In genomic region chr19:15536350-15536749, GRCh38 we compare ENCODE assay signal across 28 cellular contexts. TPM values are rescaled to one million over a fixed set of nuclear protein-coding genes. Genes with fewer than 3 reads are reported as not detected.
DNase-seq lines count a peak whose midpoint lies in the region; ATAC-seq, FAIRE-seq and TF ChIP-seq lines count a peak whose summit lies in the region.
"Had no signal": no experiment of that assay in that cellular context is flagged by ENCODE, and none has a peak within 500 bp of the region (broad histone marks: within the 10 kb centered on the region; RNA-seq: fewer than 3 reads in every experiment).

No MANE protein-coding gene starts in this region.

- H3K36me3 ChIP-seq in HEK293 (ENCODE audit: control insufficient read depth in 2 of 2, insufficient read depth in 1 of 2, low read length in 2 of 2) (no peaks in the 10 kb centered on the region), bronchial epithelial cell (ENCODE audit: control insufficient read depth, insufficient read depth, low read length) (no peaks in the 10 kb centered on the region)
- H3K36me3 ChIP-seq: BE2C, BLaER1 had no signal

- no peaks in the 10 kb centered on the region for H3K9me3 ChIP-seq in HEK293 (ENCODE audit: control insufficient read depth, insufficient read depth, low read depth, low read length)
- H3K9me3 ChIP-seq: BE2C had no signal

- CTCF ChIA-PET in HEK293 (lab: Yijun Ruan, JAX), result no interaction called here

- no peaks in the 10 kb centered on the region for H3K4me1 ChIP-seq in HEK293 (ENCODE audit: control insufficient read depth, insufficient read depth, low read length)
- H3K4me1 ChIP-seq: BE2C, BLaER1 had no signal

- no peaks in the 10 kb centered on the region for H3K27me3 Mint-ChIP-seq in stimulated activated naive CD8-positive, alpha-beta T cell treated with anti-CD3 and anti-CD28 coated beads, Interleukin-15, Interleukin-2, amounts not matched to agents 100 ng/mL and 50 ng/mL, for 24 hours

- ATAC-seq in stimulated activated naive CD8-positive, alpha-beta T cell treated with anti-CD3 and anti-CD28 coated beads, Interleukin-15, Interleukin-2, amounts not matched to agents 100 U/mL and 50 U/mL, for 24 hours, result no peak
- ATAC-seq in stimulated activated effector memory CD8-positive, alpha-beta T cell treated with anti-CD3 and anti-CD28 coated beads, Interleukin-12 subunit alpha, Interleukin-12 subunit beta, amount 100 ng/mL, for 72 hours, result no peak
- ATAC-seq in HG03095 (IDR thresholded peaks at IDR 0.05; ENCODE audit: unreplicated experiment), result no peak
- ATAC-seq in HG02970 (IDR thresholded peaks at IDR 0.05; ENCODE audit: low FRiP score, unreplicated experiment), result no peak
- ATAC-seq: GM12878 had no signal

- H3K36me3 Mint-ChIP-seq in stimulated activated naive CD8-positive, alpha-beta T cell treated with anti-CD3 and anti-CD28 coated beads, Interleukin-15, Interleukin-2, amounts not matched to agents 100 ng/mL and 50 ng/mL, for 24 hours (ENCODE audit: low read depth), result no peaks in the 10 kb centered on the region
- H3K36me3 Mint-ChIP-seq in stimulated activated effector memory CD8-positive, alpha-beta T cell treated with anti-CD3 and anti-CD28 coated beads, Interleukin-12 subunit alpha, Interleukin-12 subunit beta, amount 100 ng/mL, for 72 hours, result peaks cover 7% of the 10 kb centered on the region
- H3K36me3 Mint-ChIP-seq: CD14-positive monocyte had no signal

- peak; percentile 87 for FAIRE-seq in bronchial epithelial cell (lab: Jason Lieb, UNC)
- FAIRE-seq: A204.1, G401.6, GM12878, GM12892, GM18507 had no signal

- peak overlapping the region; percentile 46 for H3K27ac Mint-ChIP-seq in stimulated activated naive CD8-positive, alpha-beta T cell treated with anti-CD3 and anti-CD28 coated beads, Interleukin-15, Interleukin-2, amounts not matched to agents 100 ng/mL and 50 ng/mL, for 24 hours
- H3K27ac Mint-ChIP-seq in stimulated activated effector memory CD8-positive, alpha-beta T cell treated with anti-CD3 and anti-CD28 coated beads, Interleukin-12 subunit alpha, Interleukin-12 subunit beta, amount 100 ng/mL, for 72 hours, result peak overlapping the region; percentile 11
- H3K27ac Mint-ChIP-seq: CD4-positive, CD25-positive, alpha-beta regulatory T cell had no signal

- H3K4me1 Mint-ChIP-seq in stimulated activated naive CD8-positive, alpha-beta T cell treated with anti-CD3 and anti-CD28 coated beads, Interleukin-15, Interleukin-2, amounts not matched to agents 100 ng/mL and 50 ng/mL, for 24 hours (ENCODE audit: low read depth), result peaks cover 49% of the 10 kb centered on the region
- peaks cover 40% of the 10 kb centered on the region for H3K4me1 Mint-ChIP-seq in stimulated activated effector memory CD8-positive, alpha-beta T cell treated with anti-CD3 and anti-CD28 coated beads, Interleukin-12 subunit alpha, Interleukin-12 subunit beta, amount 100 ng/mL, for 72 hours

- no peaks in the 10 kb centered on the region for H3K9me3 Mint-ChIP-seq in stimulated activated naive CD8-positive, alpha-beta T cell treated with anti-CD3 and anti-CD28 coated beads, Interleukin-15, Interleukin-2, amounts not matched to agents 100 ng/mL and 50 ng/mL, for 24 hours
- no peaks in the 10 kb centered on the region for H3K9me3 Mint-ChIP-seq in stimulated activated effector memory CD8-positive, alpha-beta T cell treated with anti-CD3 and anti-CD28 coated beads, Interleukin-12 subunit alpha, Interleukin-12 subunit beta, amount 100 ng/mL, for 72 hours
- H3K9me3 Mint-ChIP-seq: CD8-positive, alpha-beta memory T cell had no signal

- no peak overlapping the region for H3K4me3 Mint-ChIP-seq in stimulated activated naive CD8-positive, alpha-beta T cell treated with anti-CD3 and anti-CD28 coated beads, Interleukin-15, Interleukin-2, amounts not matched to agents 100 ng/mL and 50 ng/mL, for 24 hours
- no peak overlapping the region for H3K4me3 Mint-ChIP-seq in stimulated activated effector memory CD8-positive, alpha-beta T cell treated with anti-CD3 and anti-CD28 coated beads, Interleukin-12 subunit alpha, Interleukin-12 subunit beta, amount 100 ng/mL, for 72 hours
- H3K4me3 Mint-ChIP-seq: CD14-positive monocyte; CD4-positive, alpha-beta memory T cell; CD8-positive, alpha-beta memory T cell had no signal

- H3K27ac ChIP-seq in HEK293 (ENCODE audit: extremely low read depth, low read depth, low read length), result no peak overlapping the region
- H3K27ac ChIP-seq: BLaER1 had no signal

- H3K4me3 ChIP-seq in HEK293 (ENCODE audit: low read depth, low read length) (no peak overlapping the region), bronchial epithelial cell (ENCODE audit: low read depth, low read length) (no peak overlapping the region)
- H3K4me3 ChIP-seq: BLaER1, GM12878 had no signal

- no peak for DNase-seq in stimulated activated naive CD8-positive, alpha-beta T cell treated with anti-CD3 and anti-CD28 coated beads, Interleukin-15, Interleukin-2, amounts not matched to agents 100 U/mL and 50 U/mL, for 24 hours
- DNase-seq in bronchial epithelial cell (ENCODE audit: low read depth) (peak; percentile 28), NCI-H226 (no peak)
- DNase-seq in stimulated activated effector memory CD8-positive, alpha-beta T cell treated with anti-CD3 and anti-CD28 coated beads, Interleukin-12 subunit alpha, Interleukin-12 subunit beta, amount 100 ng/mL, for 72 hours (ENCODE audit: low spot score in 2 of 2), result no peak
- DNase-seq: 8988T; ACHN; BE2C; C1 segment of cervical spinal cord; CD4-positive, alpha-beta memory T cell; CD4-positive, CD25-positive, alpha-beta regulatory T cell; CD8-positive, alpha-beta memory T cell; COR-L47; DMS 273 treated with DMSO at 0.1 percent for 48 hours; DMS153; DMS53; DMS79; DND-41 had no signal

- POLR2A ChIA-PET in HEK293 (lab: Yijun Ruan, JAX), result interaction anchor here (0.6 kb wide), 1 partner anchor 18 kb away, joined by 6 read pairs; no protein-coding TSS in a partner anchor

- TF ChIP-seq CTCF in HEK293 (tag by site-specific recombination; IDR thresholded peaks at IDR 0.05) (no peak), bronchial epithelial cell (IDR thresholded peaks at IDR 0.05; ENCODE audit: insufficient read depth, low read length, severe bottlenecking) (no peak)

- no peaks in the 10 kb centered on the region for H3K27me3 ChIP-seq in bronchial epithelial cell (ENCODE audit: control insufficient read depth, insufficient read depth, low read length)
- H3K27me3 ChIP-seq: BLaER1 had no signal

TF ChIP-seq in HEK293, 187 proteins besides CTCF, POLR2A, EP300 and RAD21:
- TF ChIP-seq ZNF449 (tag by site-specific recombination; IDR thresholded peaks at IDR 0.05) (no peak), ZNF776 (tag by site-specific recombination; IDR thresholded peaks at IDR 0.05; ENCODE audit: borderline replicate concordance) (no peak), KLF1 (tag by site-specific recombination; IDR thresholded peaks at IDR 0.05) (peak; percentile 43)

RNA-seq across cellular contexts. Expression of gene CYP4F22, which starts 28.0 kb away (rescaled TPM):
- 0.13 TPM in 1 of 2 replicates, not detected in the other for total RNA-seq in bronchial epithelial cell
- total RNA-seq: CD4-positive, CD25-positive, alpha-beta regulatory T cell; GM12878 had no signal

RNA-seq across cellular contexts. Expression of gene PGLYRP2, which starts 57.0 kb away (rescaled TPM):
- not detected in 2 replicates for total RNA-seq in bronchial epithelial cell
- total RNA-seq: CD4-positive, CD25-positive, alpha-beta regulatory T cell had no signal
